ENCODE assay signal across 23 cellular contexts in genomic region chr9:6048039-6048438, GRCh38. TPM values are rescaled to one million over a fixed set of nuclear protein-coding genes. Genes with fewer than 3 reads are reported as not detected.
DNase-seq lines count a peak whose midpoint lies in the region; ATAC-seq, FAIRE-seq and TF ChIP-seq lines count a peak whose summit lies in the region.
"Had no signal": no experiment of that assay in that cellular context is flagged by ENCODE, and none has a peak within 500 bp of the region (broad histone marks: within the 10 kb centered on the region; RNA-seq: fewer than 3 reads in every experiment).

No MANE protein-coding gene starts in this region.

- H3K36me3 ChIP-seq in small intestine (ENCODE audit: control insufficient read depth in 2 of 2, insufficient read depth in 2 of 2, low read length in 2 of 2) (no peaks in the 10 kb centered on the region), PC-9 (ENCODE audit: low read depth) (no peaks in the 10 kb centered on the region)
- H3K36me3 ChIP-seq: BLaER1 treated with 17β-estradiol and CSF1 and Interleukin-3, amounts not matched to agents 10 nM and 100 nM had no signal

- peak; percentile 85 for ATAC-seq in left colon
- ATAC-seq: A549; CD8-positive, alpha-beta T cell had no signal

- CTCF ChIA-PET in activated CD4-positive, alpha-beta memory T cell treated with anti-CD3 and anti-CD28 coated beads for 36 hours (lab: Charles Lee), result interaction anchor here (1.6 to 7.8 kb wide), 2 partner anchors 159 to 163 kb away, joined by 3 to 166 read pairs; no protein-coding TSS in a partner anchor
- CTCF ChIA-PET in activated CD4-positive, alpha-beta memory T cell treated with anti-CD3 and anti-CD28 coated beads, Interleukin-2, amount 10 ng/mL, durations not matched to agents 7 days and 5 days (lab: Charles Lee), result no interaction called here
- CTCF ChIA-PET in PC-9 (lab: Charles Lee), result no interaction called here

- 55 to 87% (median 61%) methylated on average over 1 of the region's 1 CpG for WGBS in small intestine, 3 donors

- H3K4me1 ChIP-seq in small intestine (ENCODE audit: control insufficient read depth in 2 of 2, insufficient read depth in 1 of 2, low read depth in 1 of 2, low read length in 1 of 2) (peaks cover 0 to 2% of the 10 kb centered on the region in 2 donors), PC-9 (replicated peaks; ENCODE audit: insufficient read depth) (no peaks in the 10 kb centered on the region)
- H3K4me1 ChIP-seq: A549, Caco-2 had no signal

- no peaks in the 10 kb centered on the region for H3F3A ChIP-seq in PC-9 (ENCODE audit: insufficient read depth, low read depth)

- H3K27me3 Mint-ChIP-seq in activated CD4-positive, alpha-beta memory T cell treated with anti-CD3 and anti-CD28 coated beads for 36 hours, result peaks cover 9% of the 10 kb centered on the region
- peaks cover 1% of the 10 kb centered on the region for H3K27me3 Mint-ChIP-seq in activated CD4-positive, alpha-beta memory T cell treated with anti-CD3 and anti-CD28 coated beads, Interleukin-2, amount 10 ng/mL, durations not matched to agents 7 days and 5 days

- no peak for FAIRE-seq in small intestine (lab: Jason Lieb, UNC)
- FAIRE-seq: A549, D721Med, G401.6, GM12891, GM19239 had no signal

- no peak overlapping the region for H2AFZ ChIP-seq in PC-9

- no peaks in the 10 kb centered on the region for H3K9me3 Mint-ChIP-seq in activated CD4-positive, alpha-beta memory T cell treated with anti-CD3 and anti-CD28 coated beads for 36 hours
- no peaks in the 10 kb centered on the region for H3K9me3 Mint-ChIP-seq in activated CD4-positive, alpha-beta memory T cell treated with anti-CD3 and anti-CD28 coated beads, Interleukin-2, amount 10 ng/mL, durations not matched to agents 7 days and 5 days
- H3K9me3 Mint-ChIP-seq: CD4-positive, alpha-beta T cell; CD8-positive, alpha-beta T cell had no signal

- DNase-seq in activated CD4-positive, alpha-beta memory T cell treated with anti-CD3 and anti-CD28 coated beads for 36 hours, result no peak
- no peak for DNase-seq in activated CD4-positive, alpha-beta memory T cell treated with anti-CD3 and anti-CD28 coated beads, Interleukin-2, amount 10 ng/mL, durations not matched to agents 7 days and 5 days
- DNase-seq in left colon (no peak), small intestine (peak; percentile 29), PC-9 (no peak), SIG-M5 (lab: John Stamatoyannopoulos, UW) (no peak)
- no peak for DNase-seq in stimulated activated CD4-positive, alpha-beta T cell treated with anti-CD3 and anti-CD28 coated beads, Interleukin-2, amount 100 ng/mL, for 24 hours
- DNase-seq: AML-193; Caco-2; Calu3; CD4-positive, alpha-beta T cell; CD8-positive, alpha-beta T cell; DMS79 treated with DMSO at 0.1 percent for 48 hours; GF-D8 had no signal

- BruUV-seq in PC-9 (replicated peaks; lab: Mats Ljungman, UMichigan), result no TSS peak

- H3K27me3 ChIP-seq in small intestine (ENCODE audit: control insufficient read depth in 2 of 2, insufficient read depth in 2 of 2, low read length in 2 of 2) (peaks cover 0 to 2% of the 10 kb centered on the region in 2 donors), PC-9 (ENCODE audit: insufficient read depth, low read depth) (no peaks in the 10 kb centered on the region)
- H3K27me3 ChIP-seq: BLaER1 treated with 17β-estradiol and CSF1 and Interleukin-3, amounts not matched to agents 10 nM and 100 nM had no signal

- no peaks in the 10 kb centered on the region for H3K9me3 ChIP-seq in small intestine (ENCODE audit: control insufficient read depth, low read depth)
- no peaks in the 10 kb centered on the region for H3K9me3 ChIP-seq in PC-9 (ENCODE audit: insufficient read depth, low read depth)
- H3K9me3 ChIP-seq: A549; BLaER1 treated with 17β-estradiol and CSF1 and Interleukin-3, amounts not matched to agents 10 nM and 100 nM; Caco-2 had no signal

- H3K4me3 Mint-ChIP-seq in activated CD4-positive, alpha-beta memory T cell treated with anti-CD3 and anti-CD28 coated beads for 36 hours, result no peak overlapping the region
- H3K4me3 Mint-ChIP-seq in activated CD4-positive, alpha-beta memory T cell treated with anti-CD3 and anti-CD28 coated beads, Interleukin-2, amount 10 ng/mL, durations not matched to agents 7 days and 5 days, result no peak overlapping the region
- H3K4me3 Mint-ChIP-seq: B cell; CD4-positive, alpha-beta T cell; CD8-positive, alpha-beta T cell had no signal

- intact Hi-C loops in activated CD4-positive, alpha-beta memory T cell treated with anti-CD3 and anti-CD28 coated beads for 36 hours (cut with micrococcal nuclease), result no loop called here
- intact Hi-C loops in left colon (cut with DNase I, micrococcal nuclease), result no loop called here
- intact Hi-C loops in PC-9 (cut with micrococcal nuclease; ENCODE audit: unreplicated experiment), result no loop called here

- no peaks in the 10 kb centered on the region for H4K20me1 ChIP-seq in PC-9 (ENCODE audit: insufficient read depth)
- H4K20me1 ChIP-seq: BLaER1 treated with 17β-estradiol and CSF1 and Interleukin-3, amounts not matched to agents 10 nM and 100 nM had no signal

- peak overlapping the region; percentile 25 for H3K27ac Mint-ChIP-seq in activated CD4-positive, alpha-beta memory T cell treated with anti-CD3 and anti-CD28 coated beads for 36 hours
- no peak overlapping the region for H3K27ac Mint-ChIP-seq in activated CD4-positive, alpha-beta memory T cell treated with anti-CD3 and anti-CD28 coated beads, Interleukin-2, amount 10 ng/mL, durations not matched to agents 7 days and 5 days
- H3K27ac Mint-ChIP-seq: B cell; CD4-positive, alpha-beta T cell; CD8-positive, alpha-beta T cell had no signal

- POLR2A ChIA-PET in activated CD4-positive, alpha-beta memory T cell treated with anti-CD3 and anti-CD28 coated beads for 36 hours (lab: Charles Lee), result no interaction called here
- POLR2A ChIA-PET in activated CD4-positive, alpha-beta memory T cell treated with anti-CD3 and anti-CD28 coated beads, Interleukin-2, amount 10 ng/mL, durations not matched to agents 7 days and 5 days (lab: Charles Lee), result no interaction called here
- POLR2A ChIA-PET in PC-9 (lab: Charles Lee; ENCODE audit: unreplicated experiment), result no interaction called here

- H3K4me2 ChIP-seq in PC-9, result no peak overlapping the region
- H3K4me2 ChIP-seq: A549; BLaER1 treated with 17β-estradiol and CSF1 and Interleukin-3, amounts not matched to agents 10 nM and 100 nM had no signal

- TF ChIP-seq CTCF in PC-9 (conservative IDR thresholded peaks at IDR 0.05), result no peak

- H3K27ac ChIP-seq in small intestine (ENCODE audit: low read depth in 1 of 2, low read length in 1 of 2) (no peak overlapping the region), PC-9 (no peak overlapping the region)
- H3K27ac ChIP-seq: 22Rv1; A549; BLaER1 treated with 17β-estradiol and CSF1 and Interleukin-3, amounts not matched to agents 10 nM and 100 nM; C4-2B had no signal

- no peaks in the 10 kb centered on the region for H3K9me2 ChIP-seq in PC-9 (ENCODE audit: insufficient read depth)

- H3K4me1 Mint-ChIP-seq in activated CD4-positive, alpha-beta memory T cell treated with anti-CD3 and anti-CD28 coated beads for 36 hours (ENCODE audit: low read depth), result peaks cover 9% of the 10 kb centered on the region
- H3K4me1 Mint-ChIP-seq in activated CD4-positive, alpha-beta memory T cell treated with anti-CD3 and anti-CD28 coated beads, Interleukin-2, amount 10 ng/mL, durations not matched to agents 7 days and 5 days, result peaks cover 14% of the 10 kb centered on the region

- H3K4me3 ChIP-seq in small intestine (ENCODE audit: low read depth in 1 of 2, low read length in 2 of 2), result no peak overlapping the region
- no peak overlapping the region for H3K4me3 ChIP-seq in PC-9
- H3K4me3 ChIP-seq: A549; BLaER1 treated with 17β-estradiol and CSF1 and Interleukin-3, amounts not matched to agents 10 nM and 100 nM had no signal

- no peaks in the 10 kb centered on the region for H3K79me2 ChIP-seq in PC-9 (ENCODE audit: low read depth)

- no peaks in the 10 kb centered on the region for H3K36me3 Mint-ChIP-seq in activated CD4-positive, alpha-beta memory T cell treated with anti-CD3 and anti-CD28 coated beads for 36 hours
- H3K36me3 Mint-ChIP-seq in activated CD4-positive, alpha-beta memory T cell treated with anti-CD3 and anti-CD28 coated beads, Interleukin-2, amount 10 ng/mL, durations not matched to agents 7 days and 5 days (ENCODE audit: low read depth), result no peaks in the 10 kb centered on the region
- H3K36me3 Mint-ChIP-seq: CD8-positive, alpha-beta T cell had no signal

RNA-seq across cellular contexts. Expression of gene RANBP6, which starts 32.6 kb away (rescaled TPM):
- 10 to 100 TPM; 20.0 to 20.7 TPM for total RNA-seq in activated CD4-positive, alpha-beta memory T cell treated with anti-CD3 and anti-CD28 coated beads for 36 hours
- 10 to 100 TPM; 22.0 to 23.3 TPM for total RNA-seq in activated CD4-positive, alpha-beta memory T cell treated with anti-CD3 and anti-CD28 coated beads, Interleukin-2, amount 10 ng/mL, durations not matched to agents 7 days and 5 days
- total RNA-seq in left colon, result 1 to 10 TPM; 7.1 to 9.5 TPM
- polyA plus RNA-seq in small intestine, result 1 to 10 TPM; 2.7 to 5.9 (median 3.4) TPM
- total RNA-seq in PC-9 (2021), result 7.4 and 7.9 TPM in 2 replicates
